18 cellular contexts compared by ENCODE assay signal in genomic region chr16:87420401-87421368, GRCh38. TPM values are rescaled to one million over a fixed set of nuclear protein-coding genes. Genes with fewer than 3 reads are reported as not detected.
DNase-seq lines count a peak whose midpoint lies in the region; ATAC-seq and TF ChIP-seq lines count a peak whose summit lies in the region.
"Had no signal": no experiment of that assay in that cellular context is flagged by ENCODE, and none has a peak within 500 bp of the region (broad histone marks: within the 10 kb centered on the region; RNA-seq: fewer than 3 reads in every experiment).

No MANE protein-coding gene starts in this region.

- BruUV-seq in OCI-LY7 (replicated peaks; lab: Mats Ljungman, UMichigan) = no TSS peak

- intact Hi-C loops in Right ventricle myocardium inferior (cut with DNase I) (no loop called here), OCI-LY7 (cut with micrococcal nuclease; ENCODE audit: unreplicated experiment) (no loop called here)

- H3K4me2 ChIP-seq in OCI-LY7 (ENCODE audit: low read length) = no peak overlapping the region
- H3K4me2 ChIP-seq: hepatocyte had no signal

- H3K9me3 Mint-ChIP-seq in stimulated activated memory B cell treated with anti-CD40 and anti-IgM and Interleukin-4, amounts not matched to agents 10 μg/mL and 1 μg/mL and 100 μg/mL, for 72 hours = no peaks in the 10 kb centered on the region
- H3K9me3 Mint-ChIP-seq: activated CD4-positive, alpha-beta memory T cell treated with anti-CD3 and anti-CD28 coated beads for 36 hours; T-cell had no signal

- ATAC-seq in Right ventricle myocardium inferior = no peak
- peak; percentile 59 for ATAC-seq in esophagus mucosa
- ATAC-seq in HG02840 (IDR thresholded peaks at IDR 0.05; ENCODE audit: low FRiP score, unreplicated experiment) = no peak
- no peak for ATAC-seq in stimulated activated memory B cell treated with anti-CD40 and anti-IgM and Interleukin-4, amounts not matched to agents 10 μg/mL and 1 μg/mL and 100 μg/mL, for 72 hours
- ATAC-seq: T-cell had no signal

- H3K4me1 Mint-ChIP-seq in stimulated activated memory B cell treated with anti-CD40 and anti-IgM and Interleukin-4, amounts not matched to agents 10 μg/mL and 1 μg/mL and 100 μg/mL, for 72 hours = no peaks in the 10 kb centered on the region

- DNase-seq in Right ventricle myocardium inferior (ENCODE audit: missing footprints) (peak; percentile 39), right atrium auricular region (ENCODE audit: low spot score) (no peak), OCI-LY7 (ENCODE audit: low spot score) (peak; percentile 8), NCI-H1694 treated with DMSO at 0.1 percent for 48 hours (lab: John Stamatoyannopoulos, UW) (no peak), NCI-H1417 treated with DMSO at 0.1 percent for 48 hours (lab: John Stamatoyannopoulos, UW) (no peak)
- DNase-seq: activated CD4-positive, alpha-beta memory T cell treated with anti-CD3 and anti-CD28 coated beads for 36 hours; caudate nucleus; IMR-90; NCI-H2081 treated with DMSO at 0.1 percent for 48 hours; occipital lobe; stimulated activated CD4-positive, alpha-beta T cell treated with anti-CD3 and anti-CD28 coated beads, Interleukin-15, amount 100 ng/mL, for 24 hours; stimulated activated CD8-positive, alpha-beta memory T cell treated with anti-CD3 and anti-CD28 coated beads, Interleukin-4, amount 100 ng/mL, for 48 hours; T-cell; upper lobe of left lung had no signal

- H3K4me3 ChIP-seq in right atrium auricular region (no peak overlapping the region), OCI-LY7 (ENCODE audit: low read depth, low read length, poor library complexity, severe bottlenecking) (no peak overlapping the region)
- H3K4me3 ChIP-seq: hepatocyte, upper lobe of left lung had no signal

- H3K27ac ChIP-seq in right atrium auricular region (no peak overlapping the region), OCI-LY7 (ENCODE audit: low read depth, low read length, poor library complexity, severe bottlenecking) (no peak overlapping the region)
- H3K27ac ChIP-seq: hepatocyte, upper lobe of left lung had no signal

- no peak overlapping the region for H2AFZ ChIP-seq in OCI-LY7 (ENCODE audit: low read length)
- H2AFZ ChIP-seq: hepatocyte had no signal

- H3K27me3 ChIP-seq in right atrium auricular region = no peaks in the 10 kb centered on the region
- H3K27me3 ChIP-seq: hepatocyte, upper lobe of left lung had no signal

- TF ChIP-seq CTCF in right atrium auricular region (IDR thresholded peaks at IDR 0.05) (no peak), OCI-LY7 (conservative IDR thresholded peaks at IDR 0.05; ENCODE audit: low read length) (peak; percentile 60)

- H3K27ac Mint-ChIP-seq in stimulated activated memory B cell treated with anti-CD40 and anti-IgM and Interleukin-4, amounts not matched to agents 10 μg/mL and 1 μg/mL and 100 μg/mL, for 72 hours = no peak overlapping the region
- H3K27ac Mint-ChIP-seq: activated CD4-positive, alpha-beta memory T cell treated with anti-CD3 and anti-CD28 coated beads for 36 hours; T-cell had no signal

- H3K27me3 Mint-ChIP-seq in stimulated activated memory B cell treated with anti-CD40 and anti-IgM and Interleukin-4, amounts not matched to agents 10 μg/mL and 1 μg/mL and 100 μg/mL, for 72 hours = peaks cover 5% of the 10 kb centered on the region
- H3K27me3 Mint-ChIP-seq: activated CD4-positive, alpha-beta memory T cell treated with anti-CD3 and anti-CD28 coated beads for 36 hours; T-cell had no signal

- H3K9me3 ChIP-seq in right atrium auricular region = no peaks in the 10 kb centered on the region
- H3K9me3 ChIP-seq in OCI-LY7 (ENCODE audit: low read length) = no peaks in the 10 kb centered on the region
- H3K9me3 ChIP-seq: upper lobe of left lung had no signal

- H3K9me2 ChIP-seq in OCI-LY7 (ENCODE audit: insufficient read depth, low read length) = no peaks in the 10 kb centered on the region

- no peak overlapping the region for H3K4me3 Mint-ChIP-seq in stimulated activated memory B cell treated with anti-CD40 and anti-IgM and Interleukin-4, amounts not matched to agents 10 μg/mL and 1 μg/mL and 100 μg/mL, for 72 hours
- H3K4me3 Mint-ChIP-seq: activated CD4-positive, alpha-beta memory T cell treated with anti-CD3 and anti-CD28 coated beads for 36 hours; T-cell had no signal

- H3K36me3 Mint-ChIP-seq in stimulated activated memory B cell treated with anti-CD40 and anti-IgM and Interleukin-4, amounts not matched to agents 10 μg/mL and 1 μg/mL and 100 μg/mL, for 72 hours = peaks cover 16% of the 10 kb centered on the region

- H3K79me2 ChIP-seq in OCI-LY7 (ENCODE audit: insufficient read depth, low read depth, low read length) = no peaks in the 10 kb centered on the region
- H3K79me2 ChIP-seq: hepatocyte had no signal

- H3K4me1 ChIP-seq in right atrium auricular region (no peaks in the 10 kb centered on the region), OCI-LY7 (ENCODE audit: insufficient read depth, low read length, poor library complexity, severe bottlenecking) (no peaks in the 10 kb centered on the region)
- H3K4me1 ChIP-seq: upper lobe of left lung had no signal

- no peaks in the 10 kb centered on the region for H4K20me1 ChIP-seq in OCI-LY7 (ENCODE audit: insufficient read depth, low read length)

- peaks cover 73% of the 10 kb centered on the region for H3K36me3 ChIP-seq in right atrium auricular region
- H3K36me3 ChIP-seq in OCI-LY7 (ENCODE audit: insufficient read depth, low read length) = peaks cover 26% of the 10 kb centered on the region

- POLR2A ChIA-PET in OCI-LY7 (lab: Charles Lee) = no interaction called here

- CTCF ChIA-PET in OCI-LY7 (lab: Charles Lee; ENCODE audit: unreplicated experiment) = no interaction called here

RNA-seq across cellular contexts. Expression of gene MAP1LC3B, which starts 28.5 kb away (rescaled TPM):
- total RNA-seq in Right ventricle myocardium inferior = 125 TPM
- total RNA-seq in right atrium auricular region = 10 to 100 TPM; 57.5 to 83.0 TPM
- total RNA-seq in OCI-LY7 (2014; rRNA removed; shearing (Covaris generic)) = 15.3 and 15.5 TPM in 2 replicates
- 43.8 and 48.5 TPM in 2 replicates for total RNA-seq in OCI-LY7 (2022)
- 29.8 TPM for total RNA-seq in esophagus mucosa

RNA-seq across cellular contexts. Expression of gene FBXO31, which starts 37.1 kb away (rescaled TPM):
- total RNA-seq in Right ventricle myocardium inferior = 70.2 TPM
- 10 to 100 TPM; 39.3 to 53.1 TPM for total RNA-seq in right atrium auricular region
- total RNA-seq in OCI-LY7 (2014; rRNA removed; shearing (Covaris generic)) = 14.5 and 26.0 TPM in 2 replicates
- total RNA-seq in OCI-LY7 (2022) = 25.5 and 32.4 TPM in 2 replicates
- total RNA-seq in esophagus mucosa = 16.9 TPM

Comparison
In these comparisons a context has a peak if more than half of its experiments do, and no peak if none do; other contexts are left out.
1. DNase-seq: peak in Right ventricle myocardium inferior (single experiment) and OCI-LY7 (single experiment); none in right atrium auricular region (single experiment), NCI-H1694 treated with DMSO at 0.1 percent for 48 hours (single experiment) and NCI-H1417 treated with DMSO at 0.1 percent for 48 hours (single experiment).